ENCODE assay signal across 12 cellular contexts in genomic region chr14:99441157-99441870, GRCh38. TPM values are rescaled to one million over a fixed set of nuclear protein-coding genes. Genes with fewer than 3 reads are reported as not detected.
A peak's percentile ranks its signal among the peaks of the same experiment; 100 is the strongest.
DNase-seq lines count a peak whose midpoint lies in the region; ATAC-seq, FAIRE-seq and TF ChIP-seq lines count a peak whose summit lies in the region.
"Had no signal": no experiment of that assay in that cellular context is flagged by ENCODE, and none has a peak within 500 bp of the region (broad histone marks: within the 10 kb centered on the region; RNA-seq: fewer than 3 reads in every experiment).

No MANE protein-coding gene starts in this region.

- H3K79me2 ChIP-seq in K562 (ENCODE audit: control insufficient read depth, insufficient read depth, low read length): no peaks in the 10 kb centered on the region
- H3K79me2 ChIP-seq in HepG2 (ENCODE audit: insufficient read depth, low read length): no peaks in the 10 kb centered on the region

- no peak overlapping the region for H3K27ac ChIP-seq in CD4-positive, CD25-positive, alpha-beta regulatory T cell (ENCODE audit: insufficient read depth, low read length, poor library complexity, severe bottlenecking)
- H3K27ac ChIP-seq in K562 (ENCODE audit: extremely low read depth, low read depth, low read length) (no peak overlapping the region), HepG2 (ENCODE audit: extremely low read length, insufficient read depth, low read length) (no peak overlapping the region)
- H3K27ac ChIP-seq: dorsolateral prefrontal cortex had no signal

- H3K4me3 Mint-ChIP-seq in CD4-positive, CD25-positive, alpha-beta regulatory T cell: no peak overlapping the region
- H3K4me3 Mint-ChIP-seq: activated T-cell treated with anti-CD3 and anti-CD28 coated beads, Interleukin-2, amount 50 U/mL, for 4 hours had no signal

- peaks cover 17 to 39% (median 34%) of the 10 kb centered on the region in 4 donors for H3K4me1 Mint-ChIP-seq in CD4-positive, CD25-positive, alpha-beta regulatory T cell

- H3K4me1 ChIP-seq in CD4-positive, CD25-positive, alpha-beta regulatory T cell (ENCODE audit: control insufficient read depth, insufficient read depth, low read length, poor library complexity, severe bottlenecking): peaks cover 13% of the 10 kb centered on the region
- no peaks in the 10 kb centered on the region for H3K4me1 ChIP-seq in K562 (replicated peaks in 1 of 2; ENCODE audit: control insufficient read depth in 2 of 2, insufficient read depth in 2 of 2, low read length in 2 of 2)
- no peaks in the 10 kb centered on the region for H3K4me1 ChIP-seq in HepG2 (ENCODE audit: insufficient read depth, low read length)

- TF ChIP-seq EP300 in K562 (IDR thresholded peaks at IDR 0.05; ENCODE audit: low read length): no peak
- no peak for TF ChIP-seq EP300 in HepG2 (IDR thresholded peaks at IDR 0.05; ENCODE audit: low read depth in 2 of 2, low read length in 2 of 2)
- TF ChIP-seq EP300 in HepG2 (CRISPR knock-in tag; IDR thresholded peaks at IDR 0.05; ENCODE audit: borderline replicate concordance): no peak

- intact Hi-C loops in K562 (cut with micrococcal nuclease): no loop called here
- intact Hi-C loops in HepG2 (cut with micrococcal nuclease; ENCODE audit: unreplicated experiment): no loop called here

- FAIRE-seq in K562 (lab: Jason Lieb, UNC) (no peak), HepG2 (lab: Jason Lieb, UNC) (no peak)

- no peak overlapping the region for H3K9ac ChIP-seq in K562 (ENCODE audit: insufficient read depth in 1 of 2, low read depth in 2 of 2, low read length in 2 of 2)
- H3K9ac ChIP-seq in HepG2 (ENCODE audit: insufficient read depth, low read depth, low read length): no peak overlapping the region

- POLR2A ChIA-PET in HEK293T (lab: Yijun Ruan, JAX) (no interaction called here), K562 (lab: Yijun Ruan, JAX) (no interaction called here), HepG2 (lab: Yijun Ruan, JAX) (no interaction called here)

- H3K9me3 ChIP-seq in CD4-positive, CD25-positive, alpha-beta regulatory T cell (ENCODE audit: control insufficient read depth in 2 of 2, low read length in 2 of 2): no peaks in the 10 kb centered on the region
- H3K9me3 ChIP-seq in K562 (replicated peaks; ENCODE audit: control insufficient read depth, insufficient read depth, low read depth, low read length): no peaks in the 10 kb centered on the region
- no peaks in the 10 kb centered on the region for H3K9me3 ChIP-seq in HepG2 (ENCODE audit: low read length)

- TF ChIP-seq CTCF in K562 (IDR thresholded peaks at IDR 0.05 in 2 of 3, conservative IDR thresholded peaks at IDR 0.05 in 1 of 3; ENCODE audit: insufficient read depth in 2 of 3, low read depth in 1 of 3, low read length in 3 of 3) (no peak), HepG2 (CRISPR knock-in tag; IDR thresholded peaks at IDR 0.05) (peak; percentile 51)

- no peak overlapping the region for H3K4me3 ChIP-seq in CD4-positive, CD25-positive, alpha-beta regulatory T cell (ENCODE audit: low read depth, low read length)
- H3K4me3 ChIP-seq in K562 (no peak overlapping the region), HepG2 (replicated peaks in 1 of 3; ENCODE audit: insufficient read depth in 1 of 3, low read depth in 2 of 3, low read length in 3 of 3) (no peak overlapping the region)
- H3K4me3 ChIP-seq: dorsolateral prefrontal cortex had no signal

- H3K9me1 ChIP-seq in K562 (ENCODE audit: control insufficient read depth, insufficient read depth, low read length): no peaks in the 10 kb centered on the region

- no peak for DNase-seq in CD4-positive, CD25-positive, alpha-beta regulatory T cell
- DNase-seq in HEK293T (ENCODE audit: extremely low spot score): peak; percentile 21
- no peak for DNase-seq in K562 (ENCODE audit: extremely low read depth in 1 of 4, low spot score in 3 of 4)
- peak; percentile 18 for DNase-seq in HepG2 (ENCODE audit: low spot score)
- no peak for DNase-seq in NCI-H510A treated with DMSO at 0.1 percent for 48 hours (lab: John Stamatoyannopoulos, UW)
- DNase-seq in NCI-H1436 treated with DMSO at 0.1 percent for 48 hours (lab: John Stamatoyannopoulos, UW): no peak
- no peak for DNase-seq in MV-4-11 (lab: John Stamatoyannopoulos, UW)
- DNase-seq: activated T-cell treated with anti-CD3 and anti-CD28 coated beads, Interleukin-2, amount 50 U/mL, for 4 hours; COR-L47; dorsolateral prefrontal cortex; NCI-H1417 treated with DMSO at 0.1 percent for 48 hours had no signal

- no peak for ATAC-seq in CD4-positive, CD25-positive, alpha-beta regulatory T cell (ENCODE audit: low read depth in 2 of 2)
- peak; percentile 69 for ATAC-seq in K562
- peak; percentile 90 for ATAC-seq in HepG2
- ATAC-seq in HG03442 (IDR thresholded peaks at IDR 0.05; ENCODE audit: unreplicated experiment): no peak
- ATAC-seq: activated T-cell treated with anti-CD3 and anti-CD28 coated beads, Interleukin-2, amount 50 U/mL, for 4 hours had no signal

- H4K20me1 ChIP-seq in K562 (replicated peaks; ENCODE audit: control insufficient read depth, insufficient read depth, low read length) (no peaks in the 10 kb centered on the region), HepG2 (ENCODE audit: insufficient read depth, low read length) (no peaks in the 10 kb centered on the region)

- H2AFZ ChIP-seq in K562 (ENCODE audit: low read depth, low read length): no peak overlapping the region
- H2AFZ ChIP-seq in HepG2 (ENCODE audit: low read length): no peak overlapping the region

- peaks cover 52% of the 10 kb centered on the region for H3K36me3 Mint-ChIP-seq in CD4-positive, CD25-positive, alpha-beta regulatory T cell

- CTCF ChIA-PET in HEK293T (lab: Yijun Ruan, JAX): no interaction called here
- CTCF ChIA-PET in K562 (lab: Yijun Ruan, JAX; ENCODE audit: low intra/inter-chr PET ratio): no interaction called here
- CTCF ChIA-PET in HepG2 (lab: Yijun Ruan, JAX; ENCODE audit: low intra/inter-chr PET ratio, low total read pairs): no interaction called here

- peak overlapping the region in 2 of 3 donors; percentile 2 to 50 for H3K27ac Mint-ChIP-seq in CD4-positive, CD25-positive, alpha-beta regulatory T cell

- H3K27me3 ChIP-seq in CD4-positive, CD25-positive, alpha-beta regulatory T cell (ENCODE audit: control insufficient read depth, insufficient read depth, low read length): no peaks in the 10 kb centered on the region
- H3K27me3 ChIP-seq in K562 (ENCODE audit: control insufficient read depth in 2 of 2, insufficient read depth in 2 of 2, low read length in 2 of 2) (no peaks in the 10 kb centered on the region), HepG2 (ENCODE audit: control insufficient read depth in 1 of 2, insufficient read depth in 2 of 2, low read length in 2 of 2) (no peaks in the 10 kb centered on the region)
- H3K27me3 ChIP-seq: dorsolateral prefrontal cortex had no signal

- H3K4me2 ChIP-seq in K562 (ENCODE audit: insufficient read depth, low read length) (no peak overlapping the region), HepG2 (ENCODE audit: low read depth, low read length) (no peak overlapping the region)

- no peaks in the 10 kb centered on the region for H3K27me3 Mint-ChIP-seq in CD4-positive, CD25-positive, alpha-beta regulatory T cell

- WGBS in K562 (ENCODE audit: insufficient coverage, low coverage, missing lambda C conversion rate): 83% methylated on average over 6 of the region's 11 CpGs
- WGBS in HepG2 (ENCODE audit: low lambda C conversion rate): 100% methylated on average over 10 of the region's 11 CpGs

- H3K9me3 Mint-ChIP-seq in CD4-positive, CD25-positive, alpha-beta regulatory T cell: no peaks in the 10 kb centered on the region
- H3K9me3 Mint-ChIP-seq: activated T-cell treated with anti-CD3 and anti-CD28 coated beads, Interleukin-2, amount 50 U/mL, for 4 hours had no signal

- TF ChIP-seq RAD21 in K562 (CRISPR knock-in tag; conservative IDR thresholded peaks at IDR 0.05 in 1 of 2, IDR thresholded peaks at IDR 0.05 in 1 of 2) (no peak), HepG2 (CRISPR knock-in tag; IDR thresholded peaks at IDR 0.05) (no peak)

- H3K36me3 ChIP-seq in CD4-positive, CD25-positive, alpha-beta regulatory T cell (ENCODE audit: control insufficient read depth, insufficient read depth, low read length): peaks cover 25% of the 10 kb centered on the region
- H3K36me3 ChIP-seq in K562 (ENCODE audit: control insufficient read depth, insufficient read depth, low read length) (peaks cover 30% of the 10 kb centered on the region; the same call in 2 of the 3 replicates), HepG2 (replicated peaks in 1 of 2; ENCODE audit: control insufficient read depth in 1 of 2, insufficient read depth in 2 of 2, low read length in 2 of 2) (peaks cover 12 to 31% of the 10 kb centered on the region in 2 experiments)

- no peak for TF ChIP-seq POLR2A in K562 (conservative IDR thresholded peaks at IDR 0.05)
- TF ChIP-seq POLR2A in HepG2 (IDR thresholded peaks at IDR 0.05; ENCODE audit: insufficient read depth in 1 of 2, low read depth in 2 of 2, low read length in 2 of 2): no peak

- in situ Hi-C loops in K562 (cut with MboI) (no loop called here), HepG2 (cut with HindIII; ENCODE audit: extremely low pct_ligation_motif_present, low pct_unique_long_range_greater_than_20kb) (no loop called here)

- BruUV-seq in K562 (replicated peaks; lab: Mats Ljungman, UMichigan) (no TSS peak), HepG2 (replicated peaks; lab: Mats Ljungman, UMichigan) (no TSS peak)

RNA-seq across cellular contexts. Expression of gene SETD3, which starts 39.3 kb away (rescaled TPM):
- 38.1 TPM for total RNA-seq in CD4-positive, CD25-positive, alpha-beta regulatory T cell
- polyA plus RNA-seq in CD4-positive, CD25-positive, alpha-beta regulatory T cell: 10 to 100 TPM; 26.5 to 35.2 (median 31.7) TPM
- total RNA-seq in K562 (2011; cell fraction: chromatin; rRNA removed; ENCODE audit: low replicate concordance): 14.4 and 25.8 TPM in 2 replicates
- total RNA-seq in K562 (2011; cell fraction: nucleolus; rRNA removed): 7.0 and 11.2 TPM in 2 replicates
- total RNA-seq in K562 (2011; cell fraction: nucleoplasm; rRNA removed): 14.6 and 22.7 TPM in 2 replicates
- 24.4 and 26.5 TPM in 2 replicates for total RNA-seq in K562 (2014; rRNA removed)
- total RNA-seq in K562 (2014; rRNA removed; fragmentation: Illumina TruSeq; extraction: Trizol): 35.2 and 43.2 TPM in 2 replicates
- total RNA-seq in K562 (2015; rRNA removed; fragmentation: Illumina TruSeq; extraction: Trizol): 33.5 and 35.9 TPM in 2 replicates
- 32.4 and 36.6 TPM in 2 replicates for total RNA-seq in K562 (2021)
- 21.2 and 24.6 TPM in 2 replicates for polyA plus RNA-seq in K562 (2011; rRNA removed)
- 14.1 and 17.8 TPM in 2 replicates for polyA plus RNA-seq in K562 (2011; cell fraction: cytosol; rRNA removed)
- polyA plus RNA-seq in K562 (2011; cell fraction: nucleus; rRNA removed): 15.3 and 18.5 TPM in 2 replicates
- 21.7 and 21.9 TPM in 2 replicates for polyA plus RNA-seq in K562 (2012)
- 29.2 and 33.5 TPM in 2 replicates for polyA plus RNA-seq in K562 (2014; fragmentation: Illumina TruSeq; extraction: Trizol)
- 10 to 100 TPM in 1 of 2 experiments, 1 to 10 TPM in 1; 8.5 to 11.5 TPM for polyA plus RNA-seq in K562 (2014; fragmentation: Nextera tagmentation; extraction: Ambion mirVana)
- 23.7 and 24.1 TPM in 2 replicates for polyA plus RNA-seq in K562 (2014; rRNA removed)
- 33.3 and 39.5 TPM in 2 replicates for polyA minus RNA-seq in K562 (2011; rRNA and poly(A)+ RNA removed)
- polyA minus RNA-seq in K562 (2011; cell fraction: cytosol; rRNA and poly(A)+ RNA removed): 26.9 and 27.8 TPM in 2 replicates
- 10.8 and 21.7 TPM in 2 replicates for polyA minus RNA-seq in K562 (2011; cell fraction: nucleus; rRNA and poly(A)+ RNA removed)
- 67.1 and 71.2 TPM in 2 replicates for total RNA-seq in HepG2 (2016; rRNA removed; fragmentation: Illumina TruSeq; extraction: Trizol)
- total RNA-seq in HepG2 (2016; cell fraction: cytosol; rRNA removed; fragmentation: Illumina TruSeq; extraction: Trizol; ENCODE audit: low read depth): 486 and 562 TPM in 2 replicates
- total RNA-seq in HepG2 (2016; cell fraction: insoluble cytoplasmic fraction; rRNA removed; fragmentation: Illumina TruSeq; extraction: Trizol): 65.7 and 69.4 TPM in 2 replicates
- total RNA-seq in HepG2 (2016; cell fraction: membrane; rRNA removed; fragmentation: Illumina TruSeq; extraction: Trizol): 174 and 189 TPM in 2 replicates
- total RNA-seq in HepG2 (2016; cell fraction: nucleus; rRNA removed; fragmentation: Illumina TruSeq; extraction: Trizol): 32.6 and 38.0 TPM in 2 replicates
- 26.6 and 30.3 TPM in 2 replicates for polyA plus RNA-seq in HepG2 (2011; rRNA removed)
- 17.9 and 21.3 TPM in 2 replicates for polyA plus RNA-seq in HepG2 (2011; cell fraction: cytosol; rRNA removed)
- 9.0 and 9.6 TPM in 2 replicates for polyA plus RNA-seq in HepG2 (2011; cell fraction: nucleus; rRNA removed)
- polyA plus RNA-seq in HepG2 (2012): 30.1 and 35.9 TPM in 2 replicates
- polyA plus RNA-seq in HepG2 (2016; cell fraction: cytosol; fragmentation: Illumina TruSeq; extraction: Trizol; ENCODE audit: low read depth): 31.4 and 32.0 TPM in 2 replicates
- 60.4 and 64.7 TPM in 2 replicates for polyA plus RNA-seq in HepG2 (2016; cell fraction: insoluble cytoplasmic fraction; fragmentation: Illumina TruSeq; extraction: Trizol; ENCODE audit: low read depth)
- polyA plus RNA-seq in HepG2 (2016; cell fraction: membrane; fragmentation: Illumina TruSeq; extraction: Trizol; ENCODE audit: low read depth): 47.6 and 54.1 TPM in 2 replicates
- 32.3 and 34.4 TPM in 2 replicates for polyA plus RNA-seq in HepG2 (2016; cell fraction: nucleus; fragmentation: Illumina TruSeq; extraction: Trizol; ENCODE audit: insufficient read depth, low read depth)
- 45.8 and 74.7 TPM in 2 replicates for polyA minus RNA-seq in HepG2 (2011; rRNA and poly(A)+ RNA removed; ENCODE audit: low replicate concordance)
- polyA minus RNA-seq in HepG2 (2011; cell fraction: cytosol; rRNA and poly(A)+ RNA removed): 54.3 and 55.8 TPM in 2 replicates
- polyA minus RNA-seq in HepG2 (2011; cell fraction: nucleus; rRNA and poly(A)+ RNA removed): 34.1 and 34.2 TPM in 2 replicates

RNA-seq across cellular contexts. Expression of gene CCNK, which starts 39.9 kb away (rescaled TPM):
- total RNA-seq in CD4-positive, CD25-positive, alpha-beta regulatory T cell: 139 TPM
- 10 to 100 TPM in 3 of 4 donors, 1 to 10 TPM in 1; 8.8 to 23.9 (median 20.3) TPM for polyA plus RNA-seq in CD4-positive, CD25-positive, alpha-beta regulatory T cell
- 51.2 and 83.1 TPM in 2 replicates for total RNA-seq in K562 (2011; cell fraction: chromatin; rRNA removed; ENCODE audit: low replicate concordance)
- total RNA-seq in K562 (2011; cell fraction: nucleolus; rRNA removed): 21.5 and 32.9 TPM in 2 replicates
- total RNA-seq in K562 (2011; cell fraction: nucleoplasm; rRNA removed): 39.8 TPM in 2 replicates
- 15.9 and 20.2 TPM in 2 replicates for total RNA-seq in K562 (2014; rRNA removed)
- 9.3 and 10.6 TPM in 2 replicates for total RNA-seq in K562 (2014; rRNA removed; fragmentation: Illumina TruSeq; extraction: Trizol)
- total RNA-seq in K562 (2015; rRNA removed; fragmentation: Illumina TruSeq; extraction: Trizol): 10.1 and 12.9 TPM in 2 replicates
- total RNA-seq in K562 (2021): 54.8 and 63.6 TPM in 2 replicates
- polyA plus RNA-seq in K562 (2011; rRNA removed): 6.6 and 9.0 TPM in 2 replicates
- polyA plus RNA-seq in K562 (2011; cell fraction: cytosol; rRNA removed): 6.1 and 11.8 TPM in 2 replicates
- polyA plus RNA-seq in K562 (2011; cell fraction: nucleus; rRNA removed): 13.8 and 18.3 TPM in 2 replicates
- 38.8 and 55.9 TPM in 2 replicates for polyA plus RNA-seq in K562 (2012)
- polyA plus RNA-seq in K562 (2014; fragmentation: Illumina TruSeq; extraction: Trizol): 74.6 and 84.2 TPM in 2 replicates
- polyA plus RNA-seq in K562 (2014; fragmentation: Nextera tagmentation; extraction: Ambion mirVana): 10 to 100 TPM in 1 of 2 experiments, 1 to 10 TPM in 1; 5.8 to 16.4 TPM
- polyA plus RNA-seq in K562 (2014; rRNA removed): 12.5 and 16.9 TPM in 2 replicates
- 37.8 and 42.2 TPM in 2 replicates for polyA minus RNA-seq in K562 (2011; rRNA and poly(A)+ RNA removed)
- 22.9 and 44.6 TPM in 2 replicates for polyA minus RNA-seq in K562 (2011; cell fraction: cytosol; rRNA and poly(A)+ RNA removed)
- 16.3 and 31.9 TPM in 2 replicates for polyA minus RNA-seq in K562 (2011; cell fraction: nucleus; rRNA and poly(A)+ RNA removed)
- total RNA-seq in HepG2 (2016; rRNA removed; fragmentation: Illumina TruSeq; extraction: Trizol): 9.7 and 16.5 TPM in 2 replicates
- total RNA-seq in HepG2 (2016; cell fraction: cytosol; rRNA removed; fragmentation: Illumina TruSeq; extraction: Trizol; ENCODE audit: low read depth): 5.1 and 6.8 TPM in 2 replicates
- total RNA-seq in HepG2 (2016; cell fraction: insoluble cytoplasmic fraction; rRNA removed; fragmentation: Illumina TruSeq; extraction: Trizol): 10.3 and 17.3 TPM in 2 replicates
- total RNA-seq in HepG2 (2016; cell fraction: membrane; rRNA removed; fragmentation: Illumina TruSeq; extraction: Trizol): 17.8 and 18.8 TPM in 2 replicates
- total RNA-seq in HepG2 (2016; cell fraction: nucleus; rRNA removed; fragmentation: Illumina TruSeq; extraction: Trizol): 27.1 and 31.3 TPM in 2 replicates
- polyA plus RNA-seq in HepG2 (2011; rRNA removed): 4.9 and 14.0 TPM in 2 replicates
- polyA plus RNA-seq in HepG2 (2011; cell fraction: cytosol; rRNA removed): 4.0 and 5.4 TPM in 2 replicates
- 10.8 and 10.9 TPM in 2 replicates for polyA plus RNA-seq in HepG2 (2011; cell fraction: nucleus; rRNA removed)
- 25.5 and 37.8 TPM in 2 replicates for polyA plus RNA-seq in HepG2 (2012)
- 13.3 and 14.2 TPM in 2 replicates for polyA plus RNA-seq in HepG2 (2016; cell fraction: cytosol; fragmentation: Illumina TruSeq; extraction: Trizol; ENCODE audit: low read depth)
- polyA plus RNA-seq in HepG2 (2016; cell fraction: insoluble cytoplasmic fraction; fragmentation: Illumina TruSeq; extraction: Trizol; ENCODE audit: low read depth): 30.0 and 42.2 TPM in 2 replicates
- polyA plus RNA-seq in HepG2 (2016; cell fraction: membrane; fragmentation: Illumina TruSeq; extraction: Trizol; ENCODE audit: low read depth): 26.4 and 33.9 TPM in 2 replicates
- polyA plus RNA-seq in HepG2 (2016; cell fraction: nucleus; fragmentation: Illumina TruSeq; extraction: Trizol; ENCODE audit: insufficient read depth, low read depth): 35.3 and 41.4 TPM in 2 replicates
- 10.0 and 16.9 TPM in 2 replicates for polyA minus RNA-seq in HepG2 (2011; rRNA and poly(A)+ RNA removed; ENCODE audit: low replicate concordance)
- 15.8 and 19.7 TPM in 2 replicates for polyA minus RNA-seq in HepG2 (2011; cell fraction: cytosol; rRNA and poly(A)+ RNA removed)
- 40.8 and 43.4 TPM in 2 replicates for polyA minus RNA-seq in HepG2 (2011; cell fraction: nucleus; rRNA and poly(A)+ RNA removed)

Comparison
In these comparisons a context has a peak if more than half of its experiments do, and no peak if none do; other contexts are left out.
1. ATAC-seq: peak in K562 (single experiment) and HepG2 (single experiment); none in CD4-positive, CD25-positive, alpha-beta regulatory T cell (0 of 2) and HG03442 (single experiment).
2. DNase-seq: peak in HEK293T (single experiment) and HepG2 (single experiment); none in CD4-positive, CD25-positive, alpha-beta regulatory T cell (0 of 3), K562 (0 of 4), NCI-H510A treated with DMSO at 0.1 percent for 48 hours (single experiment), NCI-H1436 treated with DMSO at 0.1 percent for 48 hours (single experiment) and MV-4-11 (single experiment).